26 cellular contexts compared by ENCODE assay signal in genomic region chr12:13918883-13919282, GRCh38.
"Had no signal": no experiment of that assay in that cellular context is flagged by ENCODE, and none has a peak within 500 bp of the region (broad histone marks: within the 10 kb centered on the region; RNA-seq: fewer than 3 reads in every experiment).

No MANE protein-coding gene starts in this region.

- H3K27me3 ChIP-seq: brain microvascular endothelial cell, dorsolateral prefrontal cortex had no signal

- DNase-seq: activated CD4-positive, alpha-beta memory T cell treated with anti-CD3 and anti-CD28 coated beads for 36 hours; activated CD4-positive, alpha-beta T cell treated with anti-CD3 and anti-CD28 coated beads for 36 hours; activated CD4-positive, alpha-beta T cell treated with anti-CD3 and anti-CD28 coated beads, Interleukin-2, amount 10 ng/mL, durations not matched to agents 24 days and 14 days; activated CD4-positive, CD25-positive, alpha-beta regulatory T cell; activated CD4-positive, CD25-positive, alpha-beta regulatory T cell treated with anti-CD3 and anti-CD28 coated beads, Interleukin-2, amount 50 U/mL, for 72 hours; activated CD8-positive, alpha-beta memory T cell treated with anti-CD3 and anti-CD28 coated beads, Interleukin-2, amount 10 ng/mL, durations not matched to agents 7 days and 5 days; activated CD8-positive, alpha-beta memory T cell treated with anti-CD3 and anti-CD28 coated beads, Interleukin-2, amount 50 U/mL, for 4 hours; activated CD8-positive, alpha-beta T cell treated with anti-CD3 and anti-CD28 coated beads, Interleukin-2, amount 10 ng/mL, durations not matched to agents 7 days and 5 days; activated effector memory CD4-positive, alpha-beta T cell treated with anti-CD3 and anti-CD28 coated beads, Interleukin-2, amount 50 U/mL, for 16 hours; activated naive CD4-positive, alpha-beta T cell treated with anti-CD3 and anti-CD28 coated beads for 36 hours; activated naive CD8-positive, alpha-beta T cell treated with anti-CD3 and anti-CD28 coated beads for 36 hours; activated naive CD8-positive, alpha-beta T cell treated with anti-CD3 and anti-CD28 coated beads, Interleukin-2, amount 50 U/mL, for 24 hours; activated T-cell treated with anti-CD3 and anti-CD28 coated beads, Interleukin-2, amount 50 U/mL, for 1 hour; activated T-cell treated with anti-CD3 and anti-CD28 coated beads, Interleukin-2, amount 50 U/mL, for 48 hours; adrenal gland; amygdala; aorta; brain microvascular endothelial cell; dorsolateral prefrontal cortex; effector memory CD4-positive, alpha-beta T cell; endodermal cell; foreskin fibroblast; head of caudate nucleus; hippocampal formation had no signal

- H3K36me3 ChIP-seq: adrenal gland, brain microvascular endothelial cell had no signal

- H3K27ac ChIP-seq: adrenal gland, brain microvascular endothelial cell, coronary artery, dorsolateral prefrontal cortex had no signal

- H3K9me3 ChIP-seq: adrenal gland had no signal

- H3K4me3 ChIP-seq: adrenal gland, coronary artery, dorsolateral prefrontal cortex had no signal

- ATAC-seq: activated CD4-positive, alpha-beta T cell treated with anti-CD3 and anti-CD28 coated beads for 36 hours; activated CD8-positive, alpha-beta memory T cell treated with anti-CD3 and anti-CD28 coated beads, Interleukin-2, amount 10 ng/mL, durations not matched to agents 7 days and 5 days; activated CD8-positive, alpha-beta T cell treated with anti-CD3 and anti-CD28 coated beads, Interleukin-2, amount 10 ng/mL, durations not matched to agents 7 days and 5 days; activated naive CD8-positive, alpha-beta T cell treated with anti-CD3 and anti-CD28 coated beads, Interleukin-2, amount 50 U/mL, for 24 hours; esophagus mucosa had no signal

- H3K4me1 ChIP-seq: adrenal gland had no signal
